8 cellular contexts compared by ENCODE assay signal in the genomic region with DNA sequence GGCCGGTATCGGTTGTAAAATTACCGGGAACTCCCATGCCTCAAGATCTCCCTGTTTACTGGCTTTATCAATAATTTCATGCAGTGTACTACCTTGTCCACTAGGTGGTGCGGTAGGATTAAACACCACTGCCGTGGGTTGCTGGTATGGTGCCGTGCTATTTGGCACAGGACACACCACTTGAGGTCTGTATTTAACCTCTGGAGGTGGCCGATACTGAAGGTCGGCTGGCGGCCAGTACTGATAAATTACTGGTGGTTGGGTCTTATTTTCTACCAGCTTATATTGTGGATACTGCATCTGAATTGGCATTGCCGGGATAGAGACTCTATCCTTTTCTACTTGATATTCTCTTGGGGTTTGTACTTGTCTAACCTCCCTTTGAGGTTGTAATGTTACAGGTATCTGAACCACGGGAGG. TPM values are rescaled to one million over a fixed set of nuclear protein-coding genes. Genes with fewer than 3 reads are reported as not detected.
A peak's percentile ranks its signal among the peaks of the same experiment; 100 is the strongest.
DNase-seq lines count a peak whose midpoint lies in the region; ATAC-seq and TF ChIP-seq lines count a peak whose summit lies in the region.

No MANE protein-coding gene starts in this region.

- intact Hi-C loops in mammary epithelial cell (cut with micrococcal nuclease) = loop anchor here (1.0 to 2.0 kb wide), 10 partner anchors 22 to 595 kb away; a partner anchor contains a TSS

- WGBS in mammary epithelial cell (ENCODE audit: low coverage, missing lambda C conversion rate) = 1% methylated on average over 11 of the region's 11 CpGs

- no peaks in the 10 kb centered on the region for H4K20me1 ChIP-seq in mammary epithelial cell (ENCODE audit: insufficient read depth, low read length)

- peak overlapping the region; percentile 77 for H3K4me2 ChIP-seq in mammary epithelial cell (ENCODE audit: insufficient read depth, low read depth, low read length)

- H3K9ac ChIP-seq in mammary epithelial cell (ENCODE audit: insufficient read depth, low read length) = peak overlapping the region; percentile 28

- BruUV-seq in mammary epithelial cell (replicated peaks; lab: Mats Ljungman, UMichigan) = no TSS peak

- no peaks in the 10 kb centered on the region for H3K36me3 ChIP-seq in WERI-Rb-1
- no peaks in the 10 kb centered on the region for H3K36me3 ChIP-seq in mammary epithelial cell (ENCODE audit: insufficient read depth, low read length)

- DNase-seq in EH (ENCODE audit: low read depth) = peak; percentile 85
- DNase-seq in NCI-H2227 (lab: John Stamatoyannopoulos, UW; ENCODE audit: unreplicated experiment) = peak; percentile 86
- peak; percentile 90 for DNase-seq in WERI-Rb-1
- DNase-seq in mammary epithelial cell = peak; percentile 85
- peak; percentile 87 for DNase-seq in islet precursor cell
- peak; percentile 51 to 56 for DNase-seq in stimulated activated CD4-positive, alpha-beta T cell treated with anti-CD3 and anti-CD28 coated beads, Interleukin-15, amount 100 ng/mL, for 48 hours (ENCODE audit: low read depth in 2 of 2)

- H3K79me2 ChIP-seq in mammary epithelial cell (ENCODE audit: insufficient read depth, low read length) = no peaks in the 10 kb centered on the region

- H3K4me1 ChIP-seq in mammary epithelial cell (ENCODE audit: insufficient read depth, low read length) = peaks cover 8% of the 10 kb centered on the region

- TF ChIP-seq CTCF in WERI-Rb-1 (IDR thresholded peaks at IDR 0.05; ENCODE audit: low read depth, low read length) (peak; percentile 80), mammary epithelial cell (conservative IDR thresholded peaks at IDR 0.05 in 1 of 2, IDR thresholded peaks at IDR 0.05 in 1 of 2; ENCODE audit: extremely low read depth in 1 of 2, insufficient read depth in 1 of 2, low read depth in 1 of 2, low read length in 2 of 2) (peak; percentile 74)

- dilution Hi-C loops in mammary epithelial cell (cut with HindIII; ENCODE audit: low sequenced_read_pairs) = no loop called here

- H3K4me3 ChIP-seq in WERI-Rb-1 (ENCODE audit: low read depth, low read length) (no peak overlapping the region), mammary epithelial cell (replicated peaks in 1 of 3; ENCODE audit: insufficient read depth in 1 of 3, low read depth in 2 of 3, low read length in 3 of 3) (peak overlapping the region; percentile 8 to 16 (median 12))

- ATAC-seq in HG02981 (IDR thresholded peaks at IDR 0.05; ENCODE audit: unreplicated experiment) (peak; percentile 68), HG02852 (IDR thresholded peaks at IDR 0.05; ENCODE audit: unreplicated experiment) (no peak)

- in situ Hi-C loops in mammary epithelial cell (cut with MboI; ENCODE audit: low sequenced_read_pairs in 2 of 2) = loop anchor here in 1 of 2 donors (10.0 kb wide), 1 partner anchor 233 kb away; no protein-coding TSS in a partner anchor

- peak overlapping the region; percentile 98 for H2AFZ ChIP-seq in mammary epithelial cell (ENCODE audit: low read depth, low read length)

- H3K27ac ChIP-seq in WERI-Rb-1 (no peak overlapping the region), mammary epithelial cell (ENCODE audit: insufficient read depth, low read depth, low read length) (peak overlapping the region; percentile 9)

- H3K9me3 ChIP-seq in WERI-Rb-1 (ENCODE audit: severe bottlenecking) = no peaks in the 10 kb centered on the region
- no peaks in the 10 kb centered on the region for H3K9me3 ChIP-seq in mammary epithelial cell (replicated peaks; ENCODE audit: insufficient read depth, low read length)

- H3K27me3 ChIP-seq in WERI-Rb-1 (ENCODE audit: insufficient read depth, low read depth, severe bottlenecking) = no peaks in the 10 kb centered on the region
- H3K27me3 ChIP-seq in mammary epithelial cell (ENCODE audit: insufficient read depth, low read length) = no peaks in the 10 kb centered on the region

- CTCF ChIA-PET in mammary epithelial cell (lab: Charles Lee; ENCODE audit: low non-redundant PET) = interaction anchor here (0.5 to 0.6 kb wide), 2 partner anchors 112 to 360 kb away, joined by 3 to 10 read pairs; a partner anchor contains a TSS

RNA-seq across cellular contexts. Expression of a gene that starts 14.3 kb away (rescaled TPM):
- not detected for total RNA-seq in mammary epithelial cell
- not detected for polyA plus RNA-seq in mammary epithelial cell
- polyA minus RNA-seq in mammary epithelial cell = not detected

RNA-seq across cellular contexts. Expression of a gene that starts 22.1 kb away (rescaled TPM):
- 100 to 1,000 TPM; 102 to 106 TPM for total RNA-seq in mammary epithelial cell
- polyA plus RNA-seq in mammary epithelial cell = 51.7 TPM
- 88.3 TPM for polyA minus RNA-seq in mammary epithelial cell

RNA-seq across cellular contexts. Expression of a gene that starts 27.7 kb away (rescaled TPM):
- 10 to 100 TPM; 30.6 to 33.0 TPM for total RNA-seq in mammary epithelial cell
- 36.5 TPM for polyA plus RNA-seq in mammary epithelial cell
- 29.0 TPM for polyA minus RNA-seq in mammary epithelial cell

RNA-seq across cellular contexts. Expression of a gene that starts 59.0 kb away (rescaled TPM):
- total RNA-seq in mammary epithelial cell = under 1 TPM; 0.17 to 0.66 TPM
- 0.16 TPM for polyA plus RNA-seq in mammary epithelial cell
- polyA minus RNA-seq in mammary epithelial cell = not detected
